ENCODE assay signal across 8 cellular contexts in genomic region chr3:100335137-100335833, GRCh38. TPM values are rescaled to one million over a fixed set of nuclear protein-coding genes. Genes with fewer than 3 reads are reported as not detected.
DNase-seq lines count a peak whose midpoint lies in the region; ATAC-seq and TF ChIP-seq lines count a peak whose summit lies in the region.

No MANE protein-coding gene starts in this region.

- H3K27ac ChIP-seq in OCI-LY3 (ENCODE audit: low read length) (peak overlapping the region; percentile 27; the same call in 1 of the 2 replicates), spleen (peak overlapping the region; percentile 50 to 91 (median 84))

- POLR2A ChIA-PET in AG04449 (lab: Yijun Ruan, JAX): interaction anchor here (0.7 to 1.0 kb wide), 2 partner anchors 66 to 128 kb away, joined by 3 read pairs; partner anchors contain the start of genes LNP1 and TOMM70

- CTCF ChIA-PET in AG04449 (lab: Yijun Ruan, JAX): interaction anchor here (0.7 to 1.2 kb wide), 3 partner anchors 20 to 503 kb away, joined by 3 to 6 read pairs (median 4); no protein-coding TSS in a partner anchor

- TF ChIP-seq POLR2A in spleen (IDR thresholded peaks at IDR 0.05): no peak

- H3K4me1 ChIP-seq in OCI-LY3 (ENCODE audit: low read length) (peaks cover 5% of the 10 kb centered on the region), spleen (peaks cover 6 to 27% (median 20%) of the 10 kb centered on the region in 6 donors)

- H3K36me3 ChIP-seq in OCI-LY3 (replicated peaks; ENCODE audit: low read depth, low read length) (peaks cover 9% of the 10 kb centered on the region), spleen (peaks cover 0 to 16% (median 11%) of the 10 kb centered on the region in 6 donors)

- peak overlapping the region; percentile 61 for H3K9ac ChIP-seq in OCI-LY3 (ENCODE audit: low read length)

- intact Hi-C loops in spleen (cut with DNase I; ENCODE audit: low total_unique reads): no loop called here

- peaks cover 11% of the 10 kb centered on the region; the same call in 1 of the 2 replicates for H3K79me2 ChIP-seq in OCI-LY3 (ENCODE audit: low read length)

- TF ChIP-seq CTCF in AG04449 (IDR thresholded peaks at IDR 0.05; ENCODE audit: insufficient read depth, low read length, missing control alignments) (no peak), GM13977 (IDR thresholded peaks at IDR 0.05; ENCODE audit: extremely low read depth, insufficient read depth, missing control alignments) (no peak), OCI-LY3 (IDR thresholded peaks at IDR 0.05; ENCODE audit: low read depth, low read length) (no peak), astrocyte of the cerebellum (IDR thresholded peaks at IDR 0.05; ENCODE audit: low read depth, low read length, missing control alignments) (no peak), spleen (IDR thresholded peaks at IDR 0.05 in 8 of 11, conservative IDR thresholded peaks at IDR 0.05 in 3 of 11) (no peak)

- peak overlapping the region; percentile 75 for H3K4me2 ChIP-seq in OCI-LY3 (ENCODE audit: low read length)

- no peaks in the 10 kb centered on the region for H3K9me3 ChIP-seq in OCI-LY3 (ENCODE audit: insufficient read depth, low read length)
- no peaks in the 10 kb centered on the region for H3K9me3 ChIP-seq in spleen

- no peaks in the 10 kb centered on the region for H3K27me3 ChIP-seq in OCI-LY3 (ENCODE audit: low read depth, low read length)
- H3K27me3 ChIP-seq in spleen (replicated peaks in 1 of 7): no peaks in the 10 kb centered on the region

- H3K4me3 ChIP-seq in AG04449 (ENCODE audit: low read depth, low read length) (peak overlapping the region; percentile 65), OCI-LY3 (ENCODE audit: low read length) (peak overlapping the region; percentile 79), astrocyte of the cerebellum (ENCODE audit: low read depth, low read length) (peak overlapping the region; percentile 49), spleen (peak overlapping the region; percentile 54 to 95 (median 72))

- ATAC-seq in HG03045 (IDR thresholded peaks at IDR 0.05; ENCODE audit: unreplicated experiment): peak; percentile 41
- no peak for ATAC-seq in GM21825 (IDR thresholded peaks at IDR 0.05; ENCODE audit: unreplicated experiment)

- WGBS in spleen, 5 donors: 44 to 53% (median 51%) methylated on average over 20 of the region's 20 CpGs

- in situ Hi-C loops in GM13977 (cut with MboI; ENCODE audit: low pct_unique_long_range_greater_than_20kb, low sequenced_read_pairs, unreplicated experiment) (no loop called here), astrocyte of the cerebellum (cut with HindIII; ENCODE audit: low sequenced_read_pairs) (no loop called here)

- peak overlapping the region; percentile 59 for H2AFZ ChIP-seq in OCI-LY3 (ENCODE audit: low read depth, low read length)

- DNase-seq in AG04449 (ENCODE audit: low read depth, low spot score) (no peak), GM13977 (ENCODE audit: low spot score) (peak; percentile 76), astrocyte of the cerebellum (ENCODE audit: low read depth) (no peak), iPS-NIHi11 (ENCODE audit: low spot score) (peak; percentile 45), spleen (peak; percentile 83)

- H4K20me1 ChIP-seq in OCI-LY3 (ENCODE audit: insufficient read depth, low read length): no peaks in the 10 kb centered on the region

RNA-seq across cellular contexts. Expression of gene NIT2, which starts 0.7 kb away (rescaled TPM):
- total RNA-seq in spleen: 10 to 100 TPM; 16.8 to 29.3 (median 24.7) TPM
- 10 to 100 TPM; 23.9 to 30.8 (median 26.0) TPM for polyA plus RNA-seq in spleen

Comparison
In these comparisons a context has a peak if more than half of its experiments do, and no peak if none do; other contexts are left out.
1. DNase-seq: peak in GM13977 (single experiment), iPS-NIHi11 (single experiment) and spleen (single experiment); none in AG04449 (single experiment) and astrocyte of the cerebellum (single experiment).
2. Peak in every context shown above with its lines, with median percentiles within 50 percentile points of each other: H3K4me3 ChIP-seq.